8 cellular contexts compared by ENCODE assay signal in the genomic region with DNA sequence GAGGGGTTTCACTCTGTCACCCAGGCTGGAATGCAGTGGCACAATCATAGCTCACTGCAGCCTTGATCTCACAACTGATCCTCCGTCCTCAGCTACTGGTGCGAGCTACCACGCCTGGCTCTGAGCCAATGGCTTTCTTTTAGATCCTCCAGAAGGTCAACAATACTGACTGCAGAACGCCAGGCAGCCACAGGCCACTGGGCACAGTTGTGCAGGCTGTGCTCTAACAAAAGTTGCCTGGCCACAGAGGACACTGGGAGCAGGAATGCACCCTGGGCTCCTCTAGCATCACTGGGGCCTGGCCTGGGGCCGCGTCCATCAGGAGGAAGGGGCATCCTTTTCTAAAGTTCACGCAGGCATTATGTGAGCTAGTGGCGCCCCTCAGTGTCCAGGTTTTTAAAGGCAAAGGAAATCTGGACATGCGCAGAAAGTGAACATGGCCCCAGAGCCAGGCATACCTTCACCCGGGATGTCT. TPM values are rescaled to one million over a fixed set of nuclear protein-coding genes. Genes with fewer than 3 reads are reported as not detected.
DNase-seq lines count a peak whose midpoint lies in the region; ATAC-seq and TF ChIP-seq lines count a peak whose summit lies in the region.

No MANE protein-coding gene starts in this region.

- H3K27me3 Mint-ChIP-seq in type B pancreatic cell: no peaks in the 10 kb centered on the region

- no peak overlapping the region for H3K4me3 Mint-ChIP-seq in type B pancreatic cell

- H3K9me3 Mint-ChIP-seq in type B pancreatic cell: no peaks in the 10 kb centered on the region

- H3K4me1 ChIP-seq in right atrium auricular region: no peaks in the 10 kb centered on the region

- H3K27me3 ChIP-seq in right atrium auricular region: no peaks in the 10 kb centered on the region

- no peaks in the 10 kb centered on the region for H3K4me1 Mint-ChIP-seq in type B pancreatic cell (ENCODE audit: unreplicated experiment)

- H3K36me3 Mint-ChIP-seq in type B pancreatic cell: no peaks in the 10 kb centered on the region

- no peak overlapping the region for H3K27ac ChIP-seq in right atrium auricular region

- H3K27ac Mint-ChIP-seq in type B pancreatic cell: no peak overlapping the region

- peaks cover 0 to 4% of the 10 kb centered on the region in 2 donors for H3K9me3 ChIP-seq in right atrium auricular region

- TF ChIP-seq CTCF in right atrium auricular region (IDR thresholded peaks at IDR 0.05) (peak in 1 of 2 donors; percentile 38), type B pancreatic cell (conservative IDR thresholded peaks at IDR 0.05) (peak; percentile 60)

- no peak for DNase-seq in Right ventricle myocardium superior
- DNase-seq in right atrium auricular region (ENCODE audit: low spot score): no peak
- DNase-seq in RPMI8226: peak; percentile 65
- DNase-seq in globus pallidus (ENCODE audit: low spot score): peak; percentile 40
- no peak for DNase-seq in type B pancreatic cell (ENCODE audit: extremely low spot score, unreplicated experiment)
- no peak for DNase-seq in activated CD4-positive, CD25-positive, alpha-beta regulatory T cell treated with anti-CD3 and anti-CD28 coated beads, Interleukin-2, amount 50 U/mL, for 72 hours
- DNase-seq in UCSD-AML1 (lab: John Stamatoyannopoulos, UW; ENCODE audit: unreplicated experiment): no peak

- no peak overlapping the region for H3K4me3 ChIP-seq in right atrium auricular region

- ATAC-seq in Right ventricle myocardium superior (ENCODE audit: poor library complexity): peak; percentile 52
- no peak for ATAC-seq in GM18867 (IDR thresholded peaks at IDR 0.05; ENCODE audit: unreplicated experiment)

- intact Hi-C loops in Right ventricle myocardium superior (cut with DNase I): no loop called here

- H3K36me3 ChIP-seq in right atrium auricular region: no peaks in the 10 kb centered on the region

RNA-seq across cellular contexts. Expression of gene PORCN, which starts 14.9 kb away (rescaled TPM):
- total RNA-seq in Right ventricle myocardium superior (12.0 TPM), right atrium auricular region (10 to 100 TPM; 23.0 to 43.0 TPM), type B pancreatic cell (ENCODE audit: low replicate concordance) (3.6 and 10.0 TPM in 2 replicates)

RNA-seq across cellular contexts. Expression of gene FTSJ1, which starts 17.9 kb away (rescaled TPM):
- total RNA-seq in Right ventricle myocardium superior: 14.3 TPM
- total RNA-seq in right atrium auricular region: 10 to 100 TPM; 36.6 to 43.3 TPM
- total RNA-seq in type B pancreatic cell (ENCODE audit: low replicate concordance): 35.3 and 46.4 TPM in 2 replicates

RNA-seq across cellular contexts. Expression of gene SLC38A5, which starts 23.9 kb away (rescaled TPM):
- 1.3 TPM for total RNA-seq in Right ventricle myocardium superior
- 1 to 10 TPM; 2.2 to 4.9 TPM for total RNA-seq in right atrium auricular region
- total RNA-seq in type B pancreatic cell (ENCODE audit: low replicate concordance): 1.8 and 4.6 TPM in 2 replicates

RNA-seq across cellular contexts. Expression of gene EBP, which starts 27.7 kb away (rescaled TPM):
- total RNA-seq in Right ventricle myocardium superior: 47.2 TPM
- total RNA-seq in right atrium auricular region: 10 to 100 TPM; 49.3 to 73.7 TPM
- total RNA-seq in type B pancreatic cell (ENCODE audit: low replicate concordance): 79.8 and 95.9 TPM in 2 replicates

RNA-seq across cellular contexts. Expression of gene TBC1D25, which starts 45.6 kb away (rescaled TPM):
- total RNA-seq in Right ventricle myocardium superior: 13.9 TPM
- total RNA-seq in right atrium auricular region: 10 to 100 TPM; 11.0 to 17.5 TPM
- total RNA-seq in type B pancreatic cell (ENCODE audit: low replicate concordance): 10.6 and 12.8 TPM in 2 replicates

Comparison
In these comparisons a context has a peak if more than half of its experiments do, and no peak if none do; other contexts are left out.
1. DNase-seq: peak in RPMI8226 (single experiment) and globus pallidus (single experiment); none in Right ventricle myocardium superior (single experiment), right atrium auricular region (single experiment), type B pancreatic cell (single experiment), activated CD4-positive, CD25-positive, alpha-beta regulatory T cell treated with anti-CD3 and anti-CD28 coated beads, Interleukin-2, amount 50 U/mL, for 72 hours (single experiment) and UCSD-AML1 (single experiment).